In the genomic region with DNA sequence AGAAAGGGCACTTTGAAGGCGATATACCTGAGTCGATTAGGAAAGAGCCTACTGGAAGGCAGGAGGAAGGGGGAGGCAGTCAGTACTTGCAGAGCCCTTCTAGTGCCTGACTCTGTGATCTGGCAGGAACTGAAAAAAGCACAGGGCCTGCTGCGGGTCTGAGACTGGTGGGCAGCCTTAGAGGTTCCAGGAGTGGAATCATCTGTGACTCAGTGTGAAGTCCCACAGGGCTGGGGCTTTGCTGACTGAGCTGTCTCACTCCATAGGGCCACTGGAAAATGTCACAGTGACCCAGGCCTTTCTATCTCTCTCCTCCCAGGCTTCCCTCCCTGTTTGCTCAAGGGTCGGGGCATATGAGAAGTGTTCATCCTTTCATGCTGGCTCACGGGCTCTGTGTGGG, we compare ENCODE assay signal across 12 cellular contexts. TPM values are rescaled to one million over a fixed set of nuclear protein-coding genes. Genes with fewer than 3 reads are reported as not detected.
A peak's percentile ranks its signal among the peaks of the same experiment; 100 is the strongest.
DNase-seq lines count a peak whose midpoint lies in the region; ATAC-seq and TF ChIP-seq lines count a peak whose summit lies in the region.
"Had no signal": no experiment of that assay in that cellular context is flagged by ENCODE, and none has a peak within 500 bp of the region (broad histone marks: within the 10 kb centered on the region; RNA-seq: fewer than 3 reads in every experiment).

No MANE protein-coding gene starts in this region.

- H3K23ac ChIP-seq in mesendoderm (ENCODE audit: low read length), result no peak overlapping the region

- no peak for ATAC-seq in omental fat pad (ENCODE audit: low FRiP score)

- no peak overlapping the region for H3K4me3 ChIP-seq in mesendoderm (ENCODE audit: low read length)
- H3K4me3 ChIP-seq: tibial nerve had no signal

- no peak overlapping the region for H3K4me3 Mint-ChIP-seq in CD14-positive monocyte
- H3K4me3 Mint-ChIP-seq in nephron, result no peak overlapping the region
- H3K4me3 Mint-ChIP-seq: activated naive CD8-positive, alpha-beta T cell treated with anti-CD3 and anti-CD28 coated beads, Interleukin-2, amount 10 ng/mL, durations not matched to agents 7 days and 5 days; T-helper 1 cell treated with Interleukin-12 subunit alpha and Interleukin-12 subunit beta and Interleukin-4 antibody, amounts not matched to agents 30 μg/mL and 1 μg/mL, for 36 hours had no signal

- no peak overlapping the region for H3K4ac ChIP-seq in mesendoderm (ENCODE audit: low read depth, low read length)

- peaks cover 54% of the 10 kb centered on the region for H3K4me1 Mint-ChIP-seq in CD14-positive monocyte
- peaks cover 64% of the 10 kb centered on the region for H3K4me1 Mint-ChIP-seq in nephron

- peak overlapping the region in 4 of 7 donors; percentile 2 to 77 (median 42) for H3K27ac Mint-ChIP-seq in CD14-positive monocyte
- H3K27ac Mint-ChIP-seq in nephron, result peak overlapping the region in 2 of 3 experiments; percentile 64 to 94
- H3K27ac Mint-ChIP-seq: activated naive CD8-positive, alpha-beta T cell treated with anti-CD3 and anti-CD28 coated beads, Interleukin-2, amount 10 ng/mL, durations not matched to agents 7 days and 5 days; T-helper 1 cell treated with Interleukin-12 subunit alpha and Interleukin-12 subunit beta and Interleukin-4 antibody, amounts not matched to agents 30 μg/mL and 1 μg/mL, for 36 hours had no signal

- intact Hi-C loops in CD14-positive monocyte (cut with micrococcal nuclease), result no loop called here

- peaks cover 0 to 3% (median 0%) of the 10 kb centered on the region in 7 donors for H3K9me3 Mint-ChIP-seq in CD14-positive monocyte
- H3K9me3 Mint-ChIP-seq in nephron, result no peaks in the 10 kb centered on the region
- H3K9me3 Mint-ChIP-seq: activated naive CD8-positive, alpha-beta T cell treated with anti-CD3 and anti-CD28 coated beads, Interleukin-2, amount 10 ng/mL, durations not matched to agents 7 days and 5 days; T-helper 1 cell treated with Interleukin-12 subunit alpha and Interleukin-12 subunit beta and Interleukin-4 antibody, amounts not matched to agents 30 μg/mL and 1 μg/mL, for 36 hours had no signal

- H3K27me3 ChIP-seq in mesendoderm (ENCODE audit: insufficient read depth, low read length, poor library complexity), result no peaks in the 10 kb centered on the region
- H3K27me3 ChIP-seq: tibial nerve had no signal

- no peak overlapping the region for H4K5ac ChIP-seq in mesendoderm (ENCODE audit: low read length)

- no peak overlapping the region for H3K18ac ChIP-seq in mesendoderm (ENCODE audit: low read length)

- no CpG with 5 or more reads among the region's 5 CpGs for WGBS in mesendoderm (ENCODE audit: extremely low coverage, insufficient coverage, low lambda C conversion rate)

- H3K27me3 Mint-ChIP-seq in CD14-positive monocyte (ENCODE audit: low read depth in 3 of 3) (peaks cover 0 to 3% (median 0%) of the 10 kb centered on the region in 3 donors), nephron (ENCODE audit: low read depth) (peaks cover 5% of the 10 kb centered on the region)
- H3K27me3 Mint-ChIP-seq: activated naive CD8-positive, alpha-beta T cell treated with anti-CD3 and anti-CD28 coated beads, Interleukin-2, amount 10 ng/mL, durations not matched to agents 7 days and 5 days had no signal

- no peaks in the 10 kb centered on the region for H3K79me2 ChIP-seq in mesendoderm (ENCODE audit: control insufficient read depth, insufficient read depth, low read length)

- H3K4me2 ChIP-seq in mesendoderm (ENCODE audit: low read length), result no peak overlapping the region

- no peak overlapping the region for H2BK120ac ChIP-seq in mesendoderm (ENCODE audit: low read depth, low read length)

- H3K79me1 ChIP-seq in mesendoderm (ENCODE audit: low read length), result no peaks in the 10 kb centered on the region

- no peak overlapping the region for H2BK5ac ChIP-seq in mesendoderm (ENCODE audit: low read length)

- H3K36me3 Mint-ChIP-seq in CD14-positive monocyte (peaks cover 42 to 47% of the 10 kb centered on the region in 2 donors), nephron (ENCODE audit: low read depth) (peaks cover 16% of the 10 kb centered on the region)

- no peaks in the 10 kb centered on the region for H3K36me3 ChIP-seq in mesendoderm (ENCODE audit: control insufficient read depth, insufficient read depth, low read length)
- H3K36me3 ChIP-seq: tibial nerve had no signal

- TF ChIP-seq CTCF in CD14-positive monocyte (IDR thresholded peaks at IDR 0.05) (no peak), nephron (IDR thresholded peaks at IDR 0.05; ENCODE audit: unreplicated experiment in 3 of 3) (no peak), omental fat pad (IDR thresholded peaks at IDR 0.05) (no peak)

- no peak overlapping the region for H3K56ac ChIP-seq in mesendoderm (ENCODE audit: low read length)

- no peak overlapping the region for H3K27ac ChIP-seq in mesendoderm (ENCODE audit: low read depth, low read length)

- no peak for DNase-seq in CD14-positive monocyte (ENCODE audit: low spot score)
- DNase-seq in GM19240 (ENCODE audit: insufficient read length, low spot score), result peak; percentile 48
- DNase-seq in activated T-cell treated with anti-CD3 and anti-CD28 coated beads, Interleukin-2, amount 50 U/mL, for 48 hours, result peak; percentile 42 to 47
- no peak for DNase-seq in NCI-H2196 (lab: John Stamatoyannopoulos, UW; ENCODE audit: unreplicated experiment)
- DNase-seq in omental fat pad (ENCODE audit: low spot score), result no peak
- no peak for DNase-seq in mesendoderm
- DNase-seq in NCI-H1092 treated with DMSO at 0.1 percent for 48 hours (lab: John Stamatoyannopoulos, UW), result no peak
- DNase-seq: activated naive CD8-positive, alpha-beta T cell treated with anti-CD3 and anti-CD28 coated beads, Interleukin-2, amount 10 ng/mL, durations not matched to agents 7 days and 5 days; NCI-H774 had no signal

- H4K8ac ChIP-seq in mesendoderm (ENCODE audit: low read depth, low read length), result no peak overlapping the region

- no peak overlapping the region for H2AK5ac ChIP-seq in mesendoderm (ENCODE audit: low read length)

- H3K4me1 ChIP-seq in mesendoderm (ENCODE audit: control insufficient read depth, low read depth, low read length), result peaks cover 12% of the 10 kb centered on the region

- H2BK15ac ChIP-seq in mesendoderm (replicated peaks; ENCODE audit: low read depth), result no peak overlapping the region

- H3K9ac ChIP-seq in mesendoderm (ENCODE audit: low read length), result no peak overlapping the region

RNA-seq across cellular contexts. Expression of a gene that starts 47.1 kb away (rescaled TPM):
- 10 to 100 TPM; 84.4 to 88.3 TPM for polyA plus RNA-seq in CD14-positive monocyte
- 100 to 1,000 TPM in 1 of 4 donors, 10 to 100 TPM in 3; 93.9 to 141 (median 95.4) TPM for total RNA-seq in omental fat pad
- polyA plus RNA-seq in mesendoderm (2013, experiment 1 of 2), result 71.1 TPM
- polyA plus RNA-seq in mesendoderm (2013, experiment 2 of 2), result 70.6 TPM

Comparison
In these comparisons a context has a peak if more than half of its experiments do, and no peak if none do; other contexts are left out.
1. DNase-seq: peak in GM19240 (single experiment) and activated T-cell treated with anti-CD3 and anti-CD28 coated beads, Interleukin-2, amount 50 U/mL, for 48 hours (2 of 2); none in CD14-positive monocyte (single experiment), NCI-H2196 (single experiment), omental fat pad (single experiment), mesendoderm (single experiment) and NCI-H1092 treated with DMSO at 0.1 percent for 48 hours (single experiment).